ENCODE assay signal across 1 cellular context in the genomic region with DNA sequence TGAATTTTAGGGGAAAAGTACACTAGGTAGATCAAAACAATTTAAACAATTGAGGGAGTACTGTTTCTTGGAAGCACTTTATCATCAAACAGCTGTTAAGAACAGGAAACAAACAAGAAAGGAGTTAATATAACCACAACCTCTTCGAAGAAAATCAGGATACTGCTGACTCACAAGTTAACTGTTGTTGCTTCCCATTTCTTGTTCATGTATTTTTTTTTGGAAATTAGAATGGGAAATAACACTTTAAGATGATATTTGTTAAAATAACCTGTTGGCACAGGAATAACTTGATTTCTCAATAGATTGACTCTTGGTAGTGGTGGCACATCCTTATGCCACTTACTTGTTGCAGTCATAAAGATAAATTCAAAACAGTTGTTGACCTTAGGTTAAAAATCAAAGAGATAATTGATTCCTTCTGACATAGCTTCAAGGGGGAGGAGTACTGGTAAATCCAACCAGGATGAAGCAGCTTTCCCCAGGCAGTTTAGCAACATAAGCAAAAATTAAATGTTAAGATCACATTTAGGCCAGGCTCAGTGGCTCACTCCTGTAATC.
TF ChIP-seq lines count a peak whose summit lies in the region.

No MANE protein-coding gene starts in this region.

TF ChIP-seq in K562, 482 proteins besides CTCF, POLR2A, EP300 and RAD21 (continued from another document and continues in another):
- no peak for TF ChIP-seq ASH1L (IDR thresholded peaks at IDR 0.05; ENCODE audit: borderline replicate concordance, low read depth, partially characterized antibody)
- TF ChIP-seq, protein P1, sequence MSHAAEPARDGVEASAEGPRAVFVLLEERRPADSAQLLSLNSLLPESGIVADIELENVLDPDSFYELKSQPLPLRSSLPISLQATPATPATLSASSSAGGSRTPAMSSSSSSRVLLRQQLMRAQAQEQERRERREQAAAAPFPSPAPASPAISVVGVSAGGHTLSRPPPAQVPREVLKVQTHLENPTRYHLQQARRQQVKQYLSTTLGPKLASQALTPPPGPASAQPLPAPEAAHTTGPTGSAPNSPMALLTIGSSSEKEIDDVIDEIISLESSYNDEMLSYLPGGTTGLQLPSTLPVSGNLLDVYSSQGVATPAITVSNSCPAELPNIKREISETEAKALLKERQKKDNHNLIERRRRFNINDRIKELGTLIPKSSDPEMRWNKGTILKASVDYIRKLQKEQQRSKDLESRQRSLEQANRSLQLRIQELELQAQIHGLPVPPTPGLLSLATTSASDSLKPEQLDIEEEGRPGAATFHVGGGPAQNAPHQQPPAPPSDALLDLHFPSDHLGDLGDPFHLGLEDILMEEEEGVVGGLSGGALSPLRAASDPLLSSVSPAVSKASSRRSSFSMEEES (CRISPR knock-in tag; IDR thresholded peaks at IDR 0.05), result no peak
- no peak for TF ChIP-seq HMG20B (CRISPR knock-in tag; IDR thresholded peaks at IDR 0.05)
- no peak for TF ChIP-seq CBX5 (IDR thresholded peaks at IDR 0.05; ENCODE audit: borderline replicate concordance, low read depth)
- TF ChIP-seq NFRKB (IDR thresholded peaks at IDR 0.05; ENCODE audit: low read depth), result no peak
- no peak for TF ChIP-seq NCOA2 (IDR thresholded peaks at IDR 0.05; ENCODE audit: partially characterized antibody in 2 of 2)
- no peak for TF ChIP-seq DDX20 (tag; IDR thresholded peaks at IDR 0.05; ENCODE audit: low read depth)
- TF ChIP-seq RBBP5 (IDR thresholded peaks at IDR 0.05; ENCODE audit: borderline replicate concordance, insufficient read depth, low read length, poor library complexity, severe bottlenecking), result no peak
- TF ChIP-seq MEF2D (tag; conservative IDR thresholded peaks at IDR 0.05; ENCODE audit: low read depth), result no peak
- TF ChIP-seq SMARCC2 (IDR thresholded peaks at IDR 0.05; ENCODE audit: low read depth), result peak; percentile 53; the same call in 1 of the 2 replicates
- no peak for TF ChIP-seq SMARCB1 (IDR thresholded peaks at IDR 0.05; ENCODE audit: insufficient read length, low read depth)
- peak; percentile 84 for TF ChIP-seq NFE2 (IDR thresholded peaks at IDR 0.05; ENCODE audit: low read depth)
- no peak for TF ChIP-seq KDM2B (CRISPR knock-in tag; IDR thresholded peaks at IDR 0.05)
- no peak for TF ChIP-seq THRAP3 (IDR thresholded peaks at IDR 0.05; ENCODE audit: borderline replicate concordance)
- no peak for TF ChIP-seq HDAC6 (IDR thresholded peaks at IDR 0.05; ENCODE audit: low read depth, low read length)
- peak in 1 of 2 experiments; percentile 22; a peak in 1 of 4 replicates for TF ChIP-seq ZNF318 (IDR thresholded peaks at IDR 0.05; ENCODE audit: borderline replicate concordance in 1 of 2, low read depth in 1 of 2)
- no peak for TF ChIP-seq TCF7 (IDR thresholded peaks at IDR 0.05; ENCODE audit: borderline replicate concordance)
- no peak for TF ChIP-seq ELF4 (CRISPR knock-in tag; IDR thresholded peaks at IDR 0.05)
- no peak for TF ChIP-seq ZFP36 (IDR thresholded peaks at IDR 0.05; ENCODE audit: low read depth, low read length, partially characterized antibody)
- TF ChIP-seq SETDB1 (IDR thresholded peaks at IDR 0.05; ENCODE audit: low read length), result no peak
- no peak for TF ChIP-seq ZNF644 (tag; IDR thresholded peaks at IDR 0.05; ENCODE audit: low read depth)
- TF ChIP-seq, protein P2, sequence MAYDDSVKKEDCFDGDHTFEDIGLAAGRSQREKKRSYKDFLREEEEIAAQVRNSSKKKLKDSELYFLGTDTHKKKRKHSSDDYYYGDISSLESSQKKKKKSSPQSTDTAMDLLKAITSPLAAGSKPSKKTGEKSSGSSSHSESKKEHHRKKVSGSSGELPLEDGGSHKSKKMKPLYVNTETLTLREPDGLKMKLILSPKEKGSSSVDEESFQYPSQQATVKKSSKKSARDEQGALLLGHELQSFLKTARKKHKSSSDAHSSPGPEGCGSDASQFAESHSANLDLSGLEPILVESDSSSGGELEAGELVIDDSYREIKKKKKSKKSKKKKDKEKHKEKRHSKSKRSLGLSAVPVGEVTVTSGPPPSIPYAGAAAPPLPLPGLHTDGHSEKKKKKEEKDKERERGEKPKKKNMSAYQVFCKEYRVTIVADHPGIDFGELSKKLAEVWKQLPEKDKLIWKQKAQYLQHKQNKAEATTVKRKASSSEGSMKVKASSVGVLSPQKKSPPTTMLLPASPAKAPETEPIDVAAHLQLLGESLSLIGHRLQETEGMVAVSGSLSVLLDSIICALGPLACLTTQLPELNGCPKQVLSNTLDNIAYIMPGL (CRISPR knock-in tag; IDR thresholded peaks at IDR 0.05), result no peak
- no peak for TF ChIP-seq ATF7 (IDR thresholded peaks at IDR 0.05)
- no peak for TF ChIP-seq MAZ (CRISPR knock-in tag; conservative IDR thresholded peaks at IDR 0.05 in 1 of 2, IDR thresholded peaks at IDR 0.05 in 1 of 2)
- TF ChIP-seq NR2C2 (CRISPR knock-in tag; IDR thresholded peaks at IDR 0.05), result no peak
- TF ChIP-seq NR2C2 (tag; IDR thresholded peaks at IDR 0.05), result no peak
- TF ChIP-seq CREB1 (IDR thresholded peaks at IDR 0.05), result no peak
- no peak for TF ChIP-seq CREB1 (CRISPR knock-in tag; IDR thresholded peaks at IDR 0.05)
- no peak for TF ChIP-seq ZNF277 (CRISPR knock-in tag; IDR thresholded peaks at IDR 0.05; ENCODE audit: borderline replicate concordance)
- TF ChIP-seq BACH1 (tag; IDR thresholded peaks at IDR 0.05), result peak; percentile 34; the same call in 1 of the 2 replicates
- no peak for TF ChIP-seq EP400 (IDR thresholded peaks at IDR 0.05)
- TF ChIP-seq, protein P3, sequence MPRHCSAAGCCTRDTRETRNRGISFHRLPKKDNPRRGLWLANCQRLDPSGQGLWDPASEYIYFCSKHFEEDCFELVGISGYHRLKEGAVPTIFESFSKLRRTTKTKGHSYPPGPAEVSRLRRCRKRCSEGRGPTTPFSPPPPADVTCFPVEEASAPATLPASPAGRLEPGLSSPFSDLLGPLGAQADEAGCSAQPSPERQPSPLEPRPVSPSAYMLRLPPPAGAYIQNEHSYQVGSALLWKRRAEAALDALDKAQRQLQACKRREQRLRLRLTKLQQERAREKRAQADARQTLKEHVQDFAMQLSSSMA (CRISPR knock-in tag; IDR thresholded peaks at IDR 0.05), result no peak
- no peak for TF ChIP-seq MED1 (CRISPR knock-in tag; IDR thresholded peaks at IDR 0.05; ENCODE audit: borderline replicate concordance)
- no peak for TF ChIP-seq ZKSCAN8 (CRISPR knock-in tag; IDR thresholded peaks at IDR 0.05)
- no peak for TF ChIP-seq YBX1 (IDR thresholded peaks at IDR 0.05)
- TF ChIP-seq EGR1 (conservative IDR thresholded peaks at IDR 0.05), result no peak
- no peak for TF ChIP-seq SRF (CRISPR knock-in tag; IDR thresholded peaks at IDR 0.05)
- TF ChIP-seq ARID1B (IDR thresholded peaks at IDR 0.05), result peak; percentile 79
- TF ChIP-seq RBM17 (IDR thresholded peaks at IDR 0.05; ENCODE audit: borderline replicate concordance, low read depth, low read length), result no peak
- peak; percentile 58; the same call in 1 of the 2 replicates for TF ChIP-seq SMARCE1 (IDR thresholded peaks at IDR 0.05)
- TF ChIP-seq CEBPB (tag; IDR thresholded peaks at IDR 0.05), result no peak
- TF ChIP-seq FOSL1 (tag; conservative IDR thresholded peaks at IDR 0.05), result peak; percentile 67
- TF ChIP-seq, protein P4, sequence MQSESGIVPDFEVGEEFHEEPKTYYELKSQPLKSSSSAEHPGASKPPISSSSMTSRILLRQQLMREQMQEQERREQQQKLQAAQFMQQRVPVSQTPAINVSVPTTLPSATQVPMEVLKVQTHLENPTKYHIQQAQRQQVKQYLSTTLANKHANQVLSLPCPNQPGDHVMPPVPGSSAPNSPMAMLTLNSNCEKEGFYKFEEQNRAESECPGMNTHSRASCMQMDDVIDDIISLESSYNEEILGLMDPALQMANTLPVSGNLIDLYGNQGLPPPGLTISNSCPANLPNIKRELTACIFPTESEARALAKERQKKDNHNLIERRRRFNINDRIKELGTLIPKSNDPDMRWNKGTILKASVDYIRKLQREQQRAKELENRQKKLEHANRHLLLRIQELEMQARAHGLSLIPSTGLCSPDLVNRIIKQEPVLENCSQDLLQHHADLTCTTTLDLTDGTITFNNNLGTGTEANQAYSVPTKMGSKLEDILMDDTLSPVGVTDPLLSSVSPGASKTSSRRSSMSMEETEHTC (IDR thresholded peaks at IDR 0.05), result no peak
- no peak for TF ChIP-seq MCM2 (IDR thresholded peaks at IDR 0.05; ENCODE audit: low read depth)
- TF ChIP-seq, protein P5, sequence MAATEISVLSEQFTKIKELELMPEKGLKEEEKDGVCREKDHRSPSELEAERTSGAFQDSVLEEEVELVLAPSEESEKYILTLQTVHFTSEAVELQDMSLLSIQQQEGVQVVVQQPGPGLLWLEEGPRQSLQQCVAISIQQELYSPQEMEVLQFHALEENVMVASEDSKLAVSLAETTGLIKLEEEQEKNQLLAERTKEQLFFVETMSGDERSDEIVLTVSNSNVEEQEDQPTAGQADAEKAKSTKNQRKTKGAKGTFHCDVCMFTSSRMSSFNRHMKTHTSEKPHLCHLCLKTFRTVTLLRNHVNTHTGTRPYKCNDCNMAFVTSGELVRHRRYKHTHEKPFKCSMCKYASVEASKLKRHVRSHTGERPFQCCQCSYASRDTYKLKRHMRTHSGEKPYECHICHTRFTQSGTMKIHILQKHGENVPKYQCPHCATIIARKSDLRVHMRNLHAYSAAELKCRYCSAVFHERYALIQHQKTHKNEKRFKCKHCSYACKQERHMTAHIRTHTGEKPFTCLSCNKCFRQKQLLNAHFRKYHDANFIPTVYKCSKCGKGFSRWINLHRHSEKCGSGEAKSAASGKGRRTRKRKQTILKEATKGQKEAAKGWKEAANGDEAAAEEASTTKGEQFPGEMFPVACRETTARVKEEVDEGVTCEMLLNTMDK (IDR thresholded peaks at IDR 0.05; ENCODE audit: borderline replicate concordance, insufficient read depth, low read depth, low read length, poor library complexity, severe bottlenecking), result no peak
- TF ChIP-seq ZNF311 (CRISPR knock-in tag; IDR thresholded peaks at IDR 0.05), result no peak
- no peak for TF ChIP-seq SAFB (IDR thresholded peaks at IDR 0.05; ENCODE audit: borderline replicate concordance, low read depth, low read length)
- TF ChIP-seq ZBTB43 (CRISPR knock-in tag; IDR thresholded peaks at IDR 0.05), result no peak
- TF ChIP-seq CREM (IDR thresholded peaks at IDR 0.05; ENCODE audit: low read depth), result no peak
- TF ChIP-seq ZBTB1 (CRISPR knock-in tag; IDR thresholded peaks at IDR 0.05; ENCODE audit: borderline replicate concordance, low read depth), result no peak
